In genomic region chr22:21394613-21395012, GRCh38 we compare ENCODE assay signal across 5 cellular contexts. TPM values are rescaled to one million over a fixed set of nuclear protein-coding genes. Genes with fewer than 3 reads are reported as not detected.
"Had no signal": no experiment of that assay in that cellular context is flagged by ENCODE, and none has a peak within 500 bp of the region (broad histone marks: within the 10 kb centered on the region; RNA-seq: fewer than 3 reads in every experiment).

No MANE protein-coding gene starts in this region.

RNA-seq across cellular contexts. Expression of gene RIMBP3B, which starts 11.1 kb away (rescaled TPM):
- total RNA-seq: left colon, left ventricle myocardium inferior, mammary epithelial cell, mononuclear cell had no signal
- polyA plus RNA-seq: keratinocyte had no signal
